23 cellular contexts compared by ENCODE assay signal in the genomic region with DNA sequence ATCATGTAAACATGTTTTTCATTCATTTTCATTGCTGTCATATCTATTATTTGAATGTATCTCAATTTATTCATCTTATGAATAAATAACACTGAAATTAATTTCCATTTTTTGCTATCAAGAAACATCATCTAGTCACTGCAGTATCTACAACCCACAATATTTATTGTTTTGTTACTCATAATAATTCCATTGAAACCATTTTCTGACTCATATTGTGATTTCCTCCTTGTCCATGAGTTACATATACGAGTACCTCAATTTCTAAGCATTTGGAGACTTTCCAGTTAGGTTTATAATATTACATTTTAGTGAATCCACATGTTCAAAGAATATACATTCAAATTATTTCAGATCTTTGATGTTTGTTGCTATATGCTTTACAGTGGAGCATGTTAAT.
DNase-seq lines count a peak whose midpoint lies in the region; TF ChIP-seq lines count a peak whose summit lies in the region.
"Had no signal": no experiment of that assay in that cellular context is flagged by ENCODE, and none has a peak within 500 bp of the region (broad histone marks: within the 10 kb centered on the region; RNA-seq: fewer than 3 reads in every experiment).

No MANE protein-coding gene starts in this region.

- H3K9me3 ChIP-seq in MG63: no peaks in the 10 kb centered on the region
- H3K9me3 ChIP-seq: BE2C, HAP-1, SJCRH30 had no signal

- peak; percentile 3 for DNase-seq in EH (ENCODE audit: low read depth)
- peak; percentile 23 for DNase-seq in HS-5 (ENCODE audit: low read depth)
- peak; percentile 4 for DNase-seq in choroid plexus epithelial cell (ENCODE audit: low read depth)
- peak; percentile 22 for DNase-seq in fibroblast of peridontal ligament (ENCODE audit: extremely low read depth)
- DNase-seq in MG63: no peak
- no peak for DNase-seq in MV-4-11 (lab: John Stamatoyannopoulos, UW)
- no peak for DNase-seq in central memory CD4-positive, alpha-beta T cell
- DNase-seq: 8988T, ACHN, BE2C, Calu3, DMS79 treated with DMSO at 0.1 percent for 48 hours, GM23248, IMR-90, KG1, NCI-H1092 treated with DMSO at 0.1 percent for 48 hours, NCI-H1436, NCI-H187 treated with DMSO at 0.1 percent for 48 hours, NCI-H2171 treated with DMSO at 0.1 percent for 48 hours, NCI-H524, NCI-H748 treated with DMSO at 0.1 percent for 48 hours, SJCRH30 had no signal

- TF ChIP-seq CTCF in choroid plexus epithelial cell (conservative IDR thresholded peaks at IDR 0.05; ENCODE audit: low read depth, low read length): no peak

- no peak overlapping the region for H3K4me3 ChIP-seq in choroid plexus epithelial cell (ENCODE audit: low read depth, low read length)
- no peak overlapping the region for H3K4me3 ChIP-seq in MG63
- H3K4me3 ChIP-seq: GM23248, HAP-1, SJCRH30 had no signal

- no peaks in the 10 kb centered on the region for H3K27me3 ChIP-seq in MG63
- H3K27me3 ChIP-seq: BE2C, SJCRH30 had no signal

- no peaks in the 10 kb centered on the region for H3K36me3 ChIP-seq in MG63
- H3K36me3 ChIP-seq: BE2C, HAP-1, SJCRH30 had no signal

Comparison
In these comparisons a context has a peak if more than half of its experiments do, and no peak if none do; other contexts are left out.
1. DNase-seq: peak in EH (single experiment), HS-5 (single experiment), choroid plexus epithelial cell (single experiment) and fibroblast of peridontal ligament (single experiment); none in MG63 (single experiment), MV-4-11 (single experiment) and central memory CD4-positive, alpha-beta T cell (single experiment).